ENCODE assay signal across 8 cellular contexts in genomic region chr22:44667829-44668189, GRCh38. TPM values are rescaled to one million over a fixed set of nuclear protein-coding genes. Genes with fewer than 3 reads are reported as not detected.
DNase-seq lines count a peak whose midpoint lies in the region; ATAC-seq and TF ChIP-seq lines count a peak whose summit lies in the region.

No MANE protein-coding gene starts in this region.

- H3K18ac ChIP-seq in H9 (ENCODE audit: insufficient read length, low read depth, low read length): no peak overlapping the region

- H3K4me1 ChIP-seq in H9 (ENCODE audit: insufficient read depth, low read length) (no peaks in the 10 kb centered on the region), iPS DF 6.9 (ENCODE audit: control insufficient read depth, insufficient read depth, low read length) (no peaks in the 10 kb centered on the region)

- H3K23ac ChIP-seq in H9 (ENCODE audit: insufficient read length, low read depth, low read length): no peak overlapping the region

- peaks cover 0 to 6% of the 10 kb centered on the region in 2 experiments; a peak in 3 of 4 replicates for H3K4me1 Mint-ChIP-seq in H9
- peaks cover 54% of the 10 kb centered on the region for H3K4me1 Mint-ChIP-seq in activated T-cell treated with anti-CD3 and anti-CD28 coated beads, Interleukin-2, amount 50 U/mL, for 72 hours (ENCODE audit: low read depth)

- H3K9ac ChIP-seq in H9 (ENCODE audit: extremely low read depth, insufficient read length, low read length): no peak overlapping the region

- H4K91ac ChIP-seq in H9 (ENCODE audit: insufficient read length, low read depth, low read length): no peak overlapping the region

- peak overlapping the region; percentile 73; the same call in 1 of the 2 replicates for H3K4me3 ChIP-seq in iPS DF 6.9 (ENCODE audit: low read length)

- H3K4ac ChIP-seq in H9 (ENCODE audit: low read depth, low read length): no peak overlapping the region

- H4K8ac ChIP-seq in H9 (replicated peaks; ENCODE audit: insufficient read length, low read depth, low read length): no peak overlapping the region

- H3K27ac ChIP-seq in H9 (ENCODE audit: insufficient read length, low read depth, low read length) (no peak overlapping the region), iPS DF 6.9 (ENCODE audit: low read length) (no peak overlapping the region)

- no peaks in the 10 kb centered on the region for H3K79me1 ChIP-seq in H9 (ENCODE audit: insufficient read depth, low read depth, low read length, poor library complexity, severe bottlenecking)

- H3K9me3 ChIP-seq in H9 (ENCODE audit: control insufficient read depth, low read depth, low read length) (no peaks in the 10 kb centered on the region), iPS DF 6.9 (ENCODE audit: control insufficient read depth, insufficient read depth, low read length) (no peaks in the 10 kb centered on the region)

- no peak overlapping the region for H4K5ac ChIP-seq in H9 (ENCODE audit: insufficient read length, low read depth, low read length)

- H2BK20ac ChIP-seq in H9 (ENCODE audit: low read depth, low read length, poor library complexity, severe bottlenecking): no peak overlapping the region

- H3K4me3 Mint-ChIP-seq in H9: peak overlapping the region; percentile 56 to 78
- H3K4me3 Mint-ChIP-seq in activated T-cell treated with anti-CD3 and anti-CD28 coated beads, Interleukin-2, amount 50 U/mL, for 72 hours: peak overlapping the region; percentile 49 to 62

- no peak overlapping the region for H2BK120ac ChIP-seq in H9 (ENCODE audit: low read depth, low read length, poor library complexity, severe bottlenecking)

- H3K23me2 ChIP-seq in H9 (ENCODE audit: insufficient read length, low read depth, low read length, poor library complexity, severe bottlenecking): peaks cover 4% of the 10 kb centered on the region

- H3K36me3 ChIP-seq in iPS DF 6.9 (ENCODE audit: control insufficient read depth, insufficient read depth, low read length): no peaks in the 10 kb centered on the region

- WGBS in H9 (ENCODE audit: extremely low coverage, insufficient read length, low lambda C conversion rate): no CpG with 5 or more reads among the region's 8 CpGs
- no CpG with 5 or more reads among the region's 8 CpGs for WGBS in iPS DF 6.9 (ENCODE audit: insufficient coverage, insufficient read length)

- H3T11ph ChIP-seq in H9 (ENCODE audit: low read length): no peak overlapping the region

- no peak overlapping the region for H2BK5ac ChIP-seq in H9 (ENCODE audit: insufficient read length, low read length)

- no peak for TF ChIP-seq CTCF in H9 (conservative IDR thresholded peaks at IDR 0.05)

- peak; percentile 42 for DNase-seq in H9
- DNase-seq in activated T-cell treated with anti-CD3 and anti-CD28 coated beads, Interleukin-2, amount 50 U/mL, for 72 hours: peak; percentile 67 to 71
- no peak for DNase-seq in iPS DF 6.9 (ENCODE audit: low read depth, low spot score)
- DNase-seq in stimulated activated CD4-positive, alpha-beta T cell treated with anti-CD3 and anti-CD28 coated beads, Interleukin-4, amount 100 ng/mL, for 1 hour: peak; percentile 43
- no peak for DNase-seq in NCI-H446 (lab: John Stamatoyannopoulos, UW)
- no peak for DNase-seq in NCI-H128 (lab: John Stamatoyannopoulos, UW; ENCODE audit: unreplicated experiment)
- DNase-seq in NCI-H2081 (lab: John Stamatoyannopoulos, UW): no peak

- H3K27me3 ChIP-seq in H9 (ENCODE audit: insufficient read depth, low read length) (peaks cover 5% of the 10 kb centered on the region), iPS DF 6.9 (ENCODE audit: control insufficient read depth, insufficient read depth, low read length) (no peaks in the 10 kb centered on the region)

- H3K79me2 ChIP-seq in H9 (ENCODE audit: insufficient read depth, low read length): no peaks in the 10 kb centered on the region

- no peak overlapping the region for H2BK12ac ChIP-seq in H9 (ENCODE audit: insufficient read length, low read depth, low read length)

- peaks cover 0 to 3% of the 10 kb centered on the region in 2 experiments; a peak in 2 of 5 replicates for H3K9me3 Mint-ChIP-seq in H9
- no peaks in the 10 kb centered on the region for H3K9me3 Mint-ChIP-seq in activated T-cell treated with anti-CD3 and anti-CD28 coated beads, Interleukin-2, amount 50 U/mL, for 72 hours

- no peak overlapping the region for H2AK5ac ChIP-seq in H9 (ENCODE audit: insufficient read length, low read length)

- no peak overlapping the region for H3K14ac ChIP-seq in H9 (ENCODE audit: insufficient read depth, low read length)

- peak overlapping the region in 1 of 3 experiments; percentile 70; a peak in 1 of 7 replicates for H3K27ac Mint-ChIP-seq in H9
- no peak overlapping the region for H3K27ac Mint-ChIP-seq in activated T-cell treated with anti-CD3 and anti-CD28 coated beads, Interleukin-2, amount 50 U/mL, for 72 hours

- peaks cover 73% of the 10 kb centered on the region for H3K27me3 Mint-ChIP-seq in H9 (ENCODE audit: low read depth)
- no peaks in the 10 kb centered on the region for H3K27me3 Mint-ChIP-seq in activated T-cell treated with anti-CD3 and anti-CD28 coated beads, Interleukin-2, amount 50 U/mL, for 72 hours (ENCODE audit: low read depth)

- H2AFZ ChIP-seq in H9 (ENCODE audit: low read length): no peak overlapping the region

- H3K36me3 Mint-ChIP-seq in H9 (ENCODE audit: insufficient read depth in 1 of 3, low read depth in 3 of 3): no peaks in the 10 kb centered on the region
- H3K36me3 Mint-ChIP-seq in activated T-cell treated with anti-CD3 and anti-CD28 coated beads, Interleukin-2, amount 50 U/mL, for 72 hours (ENCODE audit: insufficient read depth in 2 of 2): no peaks in the 10 kb centered on the region

- H2BK15ac ChIP-seq in H9 (ENCODE audit: low read depth, low read length): no peak overlapping the region

- peak overlapping the region; percentile 24 for H3K4me2 ChIP-seq in H9 (ENCODE audit: insufficient read depth, insufficient read length, low read length)

- peak; percentile 48 to 63 for ATAC-seq in activated T-cell treated with anti-CD3 and anti-CD28 coated beads, Interleukin-2, amount 50 U/mL, for 72 hours (replicated peaks in 1 of 2)
- ATAC-seq in GM21390 (IDR thresholded peaks at IDR 0.05; ENCODE audit: unreplicated experiment): no peak

- no peaks in the 10 kb centered on the region for H4K20me1 ChIP-seq in H9 (ENCODE audit: control insufficient read depth, insufficient read depth, insufficient read length)

- H3K56ac ChIP-seq in H9 (ENCODE audit: insufficient read length, low read depth, low read length): no peak overlapping the region

RNA-seq across cellular contexts. Expression of gene PRR5, which starts 34.2 kb away (rescaled TPM):
- total RNA-seq in H9 (2021): 11.8 and 12.6 TPM in 2 replicates
- total RNA-seq in activated T-cell treated with anti-CD3 and anti-CD28 coated beads, Interleukin-2, amount 50 U/mL, for 72 hours: 10 to 100 TPM; 11.7 to 12.0 TPM

Comparison
In these comparisons a context has a peak if more than half of its experiments do, and no peak if none do; other contexts are left out.
1. DNase-seq: peak in H9 (single experiment), activated T-cell treated with anti-CD3 and anti-CD28 coated beads, Interleukin-2, amount 50 U/mL, for 72 hours (2 of 2) and stimulated activated CD4-positive, alpha-beta T cell treated with anti-CD3 and anti-CD28 coated beads, Interleukin-4, amount 100 ng/mL, for 1 hour (single experiment); none in iPS DF 6.9 (single experiment), NCI-H446 (0 of 2), NCI-H128 (single experiment) and NCI-H2081 (0 of 2).